ENCODE assay signal across 37 cellular contexts in the genomic region with DNA sequence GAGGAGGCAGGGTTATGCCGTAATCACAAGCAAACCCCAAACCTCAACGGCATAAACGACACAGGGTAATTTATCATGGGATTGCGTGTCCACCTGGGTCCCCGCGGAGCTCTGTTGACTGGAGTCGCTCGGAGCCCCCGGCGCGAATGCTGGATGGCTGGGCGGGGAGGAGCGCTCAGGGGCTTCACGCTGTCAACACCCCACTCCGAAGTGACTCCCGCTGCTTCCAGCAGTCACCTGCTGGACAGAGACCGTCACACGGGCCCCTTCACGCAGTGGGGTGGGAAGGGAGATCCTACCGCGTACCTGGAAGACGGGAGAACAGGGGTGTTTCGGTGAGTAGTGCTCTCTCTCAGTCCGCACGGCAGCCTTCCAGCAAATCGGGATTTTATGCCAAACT. TPM values are rescaled to one million over a fixed set of nuclear protein-coding genes. Genes with fewer than 3 reads are reported as not detected.
DNase-seq lines count a peak whose midpoint lies in the region; ATAC-seq, FAIRE-seq and TF ChIP-seq lines count a peak whose summit lies in the region.
"Had no signal": no experiment of that assay in that cellular context is flagged by ENCODE, and none has a peak within 500 bp of the region (broad histone marks: within the 10 kb centered on the region; RNA-seq: fewer than 3 reads in every experiment).

No MANE protein-coding gene starts in this region.

- H3K4me3 ChIP-seq in right cardiac atrium (ENCODE audit: low read length) (no peak overlapping the region), HEK293 (ENCODE audit: low read depth, low read length) (no peak overlapping the region), kidney (ENCODE audit: low read length in 2 of 2) (no peak overlapping the region), coronary artery (no peak overlapping the region)
- H3K4me3 ChIP-seq: A549; BLaER1; BLaER1 treated with 17β-estradiol and CSF1 and Interleukin-3, amounts not matched to agents 10 nM and 100 nM had no signal

- POLR2A ChIA-PET in HEK293 (lab: Yijun Ruan, JAX): no interaction called here

- H3K27me3 ChIP-seq in right cardiac atrium (ENCODE audit: control insufficient read depth, insufficient read depth): no peaks in the 10 kb centered on the region

- WGBS in right cardiac atrium: 76% methylated on average over 26 of the region's 26 CpGs

- intact Hi-C loops in Right ventricle myocardium inferior (cut with DNase I) (no loop called here), right cardiac atrium (cut with DNase I) (no loop called here), kidney (cut with DNase I) (no loop called here)

- TF ChIP-seq CTCF in HEK293 (tag by site-specific recombination; IDR thresholded peaks at IDR 0.05): no peak
- TF ChIP-seq CTCF in kidney (IDR thresholded peaks at IDR 0.05; ENCODE audit: borderline replicate concordance, extremely low read depth, insufficient read depth): no peak
- TF ChIP-seq CTCF in coronary artery (IDR thresholded peaks at IDR 0.05): no peak

- H3K27ac ChIP-seq in right cardiac atrium (ENCODE audit: low read length): no peak overlapping the region
- no peak overlapping the region for H3K27ac ChIP-seq in HEK293 (ENCODE audit: extremely low read depth, low read depth, low read length)
- no peak overlapping the region for H3K27ac ChIP-seq in kidney (ENCODE audit: low read depth in 2 of 2, low read length in 2 of 2)
- no peak overlapping the region for H3K27ac ChIP-seq in coronary artery
- H3K27ac ChIP-seq: 22Rv1; A549; BLaER1; BLaER1 treated with 17β-estradiol and CSF1 and Interleukin-3, amounts not matched to agents 10 nM and 100 nM; C4-2B had no signal

- FAIRE-seq in kidney (lab: Jason Lieb, UNC): no peak
- FAIRE-seq: A204.1, A549, D721Med had no signal

- no peak overlapping the region for H3K9ac ChIP-seq in kidney (ENCODE audit: low read length in 2 of 2)
- H3K9ac ChIP-seq: BLaER1; BLaER1 treated with 17β-estradiol and CSF1 and Interleukin-3, amounts not matched to agents 10 nM and 100 nM had no signal

- no peaks in the 10 kb centered on the region for H3K36me3 ChIP-seq in HEK293 (ENCODE audit: control insufficient read depth in 2 of 2, insufficient read depth in 1 of 2, low read length in 2 of 2)
- H3K36me3 ChIP-seq in kidney (ENCODE audit: control insufficient read depth in 1 of 2, insufficient read depth in 2 of 2, low read length in 2 of 2): no peaks in the 10 kb centered on the region
- H3K36me3 ChIP-seq: BE2C; BLaER1; BLaER1 treated with 17β-estradiol and CSF1 and Interleukin-3, amounts not matched to agents 10 nM and 100 nM had no signal

- ATAC-seq in Right ventricle myocardium inferior (no peak), right cardiac atrium (no peak), HG03280 (IDR thresholded peaks at IDR 0.05; ENCODE audit: unreplicated experiment) (no peak)
- ATAC-seq: A549; CD8-positive, alpha-beta T cell had no signal

- DNase-seq in Right ventricle myocardium inferior (ENCODE audit: missing footprints) (peak; percentile 33), right cardiac atrium (no peak), kidney (peak; percentile 54), coronary artery (ENCODE audit: low spot score) (no peak), EL (no peak)
- DNase-seq: 8988T; ACHN; AML-193; BE2C; C1 segment of cervical spinal cord; Caco-2; Calu3; CD4-positive, alpha-beta memory T cell; CD4-positive, alpha-beta T cell; CD4-positive, CD25-positive, alpha-beta regulatory T cell; CD8-positive, alpha-beta memory T cell; CD8-positive, alpha-beta T cell; COR-L47; DMS 273 treated with DMSO at 0.1 percent for 48 hours; DMS153; DMS53; DMS79; DMS79 treated with DMSO at 0.1 percent for 48 hours; DND-41 had no signal

- CTCF ChIA-PET in HEK293 (lab: Yijun Ruan, JAX): no interaction called here

- no peak for TF ChIP-seq RAD21 in Ishikawa (IDR thresholded peaks at IDR 0.05; ENCODE audit: low read depth)

- H3K9me3 ChIP-seq in right cardiac atrium (ENCODE audit: control insufficient read depth, low read length): no peaks in the 10 kb centered on the region
- no peaks in the 10 kb centered on the region for H3K9me3 ChIP-seq in HEK293 (ENCODE audit: control insufficient read depth, insufficient read depth, low read depth, low read length)
- no peaks in the 10 kb centered on the region for H3K9me3 ChIP-seq in kidney (ENCODE audit: control insufficient read depth in 1 of 2, low read length in 2 of 2)
- H3K9me3 ChIP-seq: A549, BE2C, Caco-2 had no signal

- TF ChIP-seq EP300 in Ishikawa (IDR thresholded peaks at IDR 0.05; ENCODE audit: borderline replicate concordance): no peak

- H3K4me1 ChIP-seq in right cardiac atrium (ENCODE audit: control insufficient read depth, insufficient read depth, low read length) (no peaks in the 10 kb centered on the region), HEK293 (ENCODE audit: control insufficient read depth, insufficient read depth, low read length) (no peaks in the 10 kb centered on the region), kidney (ENCODE audit: control insufficient read depth in 1 of 2, insufficient read depth in 1 of 2, low read depth in 1 of 2, low read length in 2 of 2) (no peaks in the 10 kb centered on the region)
- H3K4me1 ChIP-seq: BE2C, Caco-2 had no signal

TF ChIP-seq in HEK293, 187 proteins besides CTCF, POLR2A, EP300 and RAD21 (continues in another document):
- TF ChIP-seq ZNF658 (tag by site-specific recombination; IDR thresholded peaks at IDR 0.05) (no peak), RBAK (tag by site-specific recombination; IDR thresholded peaks at IDR 0.05) (no peak), ZNF354C (tag by site-specific recombination; IDR thresholded peaks at IDR 0.05; ENCODE audit: borderline replicate concordance, low read depth) (no peak), ZNF626 (tag by site-specific recombination; IDR thresholded peaks at IDR 0.05) (no peak)
- TF ChIP-seq, protein P1, sequence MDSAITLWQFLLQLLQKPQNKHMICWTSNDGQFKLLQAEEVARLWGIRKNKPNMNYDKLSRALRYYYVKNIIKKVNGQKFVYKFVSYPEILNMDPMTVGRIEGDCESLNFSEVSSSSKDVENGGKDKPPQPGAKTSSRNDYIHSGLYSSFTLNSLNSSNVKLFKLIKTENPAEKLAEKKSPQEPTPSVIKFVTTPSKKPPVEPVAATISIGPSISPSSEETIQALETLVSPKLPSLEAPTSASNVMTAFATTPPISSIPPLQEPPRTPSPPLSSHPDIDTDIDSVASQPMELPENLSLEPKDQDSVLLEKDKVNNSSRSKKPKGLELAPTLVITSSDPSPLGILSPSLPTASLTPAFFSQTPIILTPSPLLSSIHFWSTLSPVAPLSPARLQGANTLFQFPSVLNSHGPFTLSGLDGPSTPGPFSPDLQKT (IDR thresholded peaks at IDR 0.05; ENCODE audit: borderline replicate concordance, low read depth, low read length): no peak

TF ChIP-seq in Ishikawa, 13 proteins besides CTCF, POLR2A, EP300 and RAD21:
- TF ChIP-seq, protein P2, sequence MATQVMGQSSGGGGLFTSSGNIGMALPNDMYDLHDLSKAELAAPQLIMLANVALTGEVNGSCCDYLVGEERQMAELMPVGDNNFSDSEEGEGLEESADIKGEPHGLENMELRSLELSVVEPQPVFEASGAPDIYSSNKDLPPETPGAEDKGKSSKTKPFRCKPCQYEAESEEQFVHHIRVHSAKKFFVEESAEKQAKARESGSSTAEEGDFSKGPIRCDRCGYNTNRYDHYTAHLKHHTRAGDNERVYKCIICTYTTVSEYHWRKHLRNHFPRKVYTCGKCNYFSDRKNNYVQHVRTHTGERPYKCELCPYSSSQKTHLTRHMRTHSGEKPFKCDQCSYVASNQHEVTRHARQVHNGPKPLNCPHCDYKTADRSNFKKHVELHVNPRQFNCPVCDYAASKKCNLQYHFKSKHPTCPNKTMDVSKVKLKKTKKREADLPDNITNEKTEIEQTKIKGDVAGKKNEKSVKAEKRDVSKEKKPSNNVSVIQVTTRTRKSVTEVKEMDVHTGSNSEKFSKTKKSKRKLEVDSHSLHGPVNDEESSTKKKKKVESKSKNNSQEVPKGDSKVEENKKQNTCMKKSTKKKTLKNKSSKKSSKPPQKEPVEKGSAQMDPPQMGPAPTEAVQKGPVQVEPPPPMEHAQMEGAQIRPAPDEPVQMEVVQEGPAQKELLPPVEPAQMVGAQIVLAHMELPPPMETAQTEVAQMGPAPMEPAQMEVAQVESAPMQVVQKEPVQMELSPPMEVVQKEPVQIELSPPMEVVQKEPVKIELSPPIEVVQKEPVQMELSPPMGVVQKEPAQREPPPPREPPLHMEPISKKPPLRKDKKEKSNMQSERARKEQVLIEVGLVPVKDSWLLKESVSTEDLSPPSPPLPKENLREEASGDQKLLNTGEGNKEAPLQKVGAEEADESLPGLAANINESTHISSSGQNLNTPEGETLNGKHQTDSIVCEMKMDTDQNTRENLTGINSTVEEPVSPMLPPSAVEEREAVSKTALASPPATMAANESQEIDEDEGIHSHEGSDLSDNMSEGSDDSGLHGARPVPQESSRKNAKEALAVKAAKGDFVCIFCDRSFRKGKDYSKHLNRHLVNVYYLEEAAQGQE (IDR thresholded peaks at IDR 0.05; ENCODE audit: low read depth): peak; percentile 45; the same call in 1 of the 2 replicates
- TF ChIP-seq FOXM1 (IDR thresholded peaks at IDR 0.05; ENCODE audit: borderline replicate concordance, low read depth) (no peak), NFIC (IDR thresholded peaks at IDR 0.05) (no peak), TCF12 (IDR thresholded peaks at IDR 0.05; ENCODE audit: low read depth) (no peak), CEBPB (IDR thresholded peaks at IDR 0.05) (no peak), TAF1 (IDR thresholded peaks at IDR 0.05; ENCODE audit: low read depth) (no peak), TEAD4 (IDR thresholded peaks at IDR 0.05) (no peak)
- TF ChIP-seq, protein P3, sequence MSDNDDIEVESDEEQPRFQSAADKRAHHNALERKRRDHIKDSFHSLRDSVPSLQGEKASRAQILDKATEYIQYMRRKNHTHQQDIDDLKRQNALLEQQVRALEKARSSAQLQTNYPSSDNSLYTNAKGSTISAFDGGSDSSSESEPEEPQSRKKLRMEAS (IDR thresholded peaks at IDR 0.05): no peak
TF ChIP-seq in Ishikawa: peak in this region for 1.

RNA-seq across cellular contexts. Expression of gene GALNT9, which starts 4.4 kb away (rescaled TPM):
- total RNA-seq in Right ventricle myocardium inferior (not detected), right cardiac atrium (under 1 TPM in 2 of 4 donors, not detected in 2; 0.14 to 0.21 TPM), kidney (20.7 TPM)
- polyA plus RNA-seq in right cardiac atrium (0.05 TPM), kidney (ENCODE audit: insufficient read depth, low read depth, low replicate concordance) (4.8 TPM)
- total RNA-seq: CD4-positive, alpha-beta memory T cell; CD4-positive, alpha-beta T cell; CD8-positive, alpha-beta T cell had no signal
- polyA plus RNA-seq: AG04450; BJ; CD14-positive monocyte; CD8-positive, alpha-beta memory T cell had no signal

Comparison
In these comparisons a context has a peak if more than half of its experiments do, and no peak if none do; other contexts are left out.
1. DNase-seq: peak in Right ventricle myocardium inferior (single experiment) and kidney (single experiment); none in right cardiac atrium (0 of 3), coronary artery (single experiment) and EL (single experiment).
2. RNA of gene GALNT9, which starts 4.4 kb away (total RNA-seq): 20.7 TPM in kidney (single experiment); 0.14 to 0.21 TPM in right cardiac atrium and not detected in Right ventricle myocardium inferior (single experiment); every median in the first group is over 10 times any median in the second.